In the genomic region with DNA sequence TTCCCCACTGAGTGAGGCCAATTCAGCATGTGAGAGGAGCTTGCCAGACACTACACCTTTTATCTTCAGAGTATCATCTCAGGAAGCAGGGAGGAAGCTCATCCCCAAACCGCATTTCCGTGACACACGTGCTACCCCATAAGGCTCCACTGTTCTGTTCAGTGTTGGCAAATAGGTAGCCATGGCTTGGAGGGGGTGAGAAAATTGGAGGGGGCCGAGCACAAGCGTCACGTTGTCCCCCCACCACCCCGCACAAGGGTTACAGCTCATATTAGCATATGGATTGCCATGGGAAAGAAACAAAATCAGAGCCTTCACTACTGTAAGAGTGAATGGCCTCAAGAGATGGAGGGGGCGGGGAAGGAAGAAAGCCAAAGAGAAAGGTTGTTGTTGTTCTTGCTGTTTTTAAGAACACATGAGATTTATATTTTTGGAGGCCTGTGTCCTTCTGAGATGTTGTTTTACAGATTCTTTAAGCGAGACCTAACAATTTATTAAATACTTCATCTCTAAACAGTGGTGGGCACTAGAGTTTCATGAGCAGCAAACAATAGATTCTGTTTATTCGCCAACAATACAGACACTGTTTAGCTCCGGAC, we compare ENCODE assay signal across 15 cellular contexts. TPM values are rescaled to one million over a fixed set of nuclear protein-coding genes. Genes with fewer than 3 reads are reported as not detected.
DNase-seq lines count a peak whose midpoint lies in the region; ATAC-seq and TF ChIP-seq lines count a peak whose summit lies in the region.
"Had no signal": no experiment of that assay in that cellular context is flagged by ENCODE, and none has a peak within 500 bp of the region (broad histone marks: within the 10 kb centered on the region; RNA-seq: fewer than 3 reads in every experiment).

No MANE protein-coding gene starts in this region.

- intact Hi-C loops in activated naive CD4-positive, alpha-beta T cell treated with anti-CD3 and anti-CD28 coated beads for 36 hours (cut with micrococcal nuclease) = no loop called here
- intact Hi-C loops in sigmoid colon (cut with DNase I) = no loop called here

- H3K36me3 Mint-ChIP-seq in activated naive CD4-positive, alpha-beta T cell treated with anti-CD3 and anti-CD28 coated beads for 36 hours (ENCODE audit: low read depth) = no peaks in the 10 kb centered on the region
- H3K36me3 Mint-ChIP-seq: natural killer cell had no signal

- TF ChIP-seq CTCF in sigmoid colon (IDR thresholded peaks at IDR 0.05) = no peak

- ATAC-seq in HG03521 (IDR thresholded peaks at IDR 0.05; ENCODE audit: unreplicated experiment) = no peak
- ATAC-seq: gastroesophageal sphincter; natural killer cell; psoas muscle; stimulated activated naive CD8-positive, alpha-beta T cell treated with anti-CD3 and anti-CD28 coated beads, Interleukin-15, amount 100 ng/mL, for 72 hours had no signal

- H3K9me3 ChIP-seq in KOPT-K1 (ENCODE audit: insufficient read depth, low read length, poor library complexity, severe bottlenecking) = no peaks in the 10 kb centered on the region
- no peaks in the 10 kb centered on the region for H3K9me3 ChIP-seq in sigmoid colon
- H3K9me3 ChIP-seq: gastroesophageal sphincter, psoas muscle had no signal

- no peak overlapping the region for H3K4me3 Mint-ChIP-seq in activated naive CD4-positive, alpha-beta T cell treated with anti-CD3 and anti-CD28 coated beads for 36 hours
- H3K4me3 Mint-ChIP-seq: natural killer cell; stimulated activated naive CD8-positive, alpha-beta T cell treated with anti-CD3 and anti-CD28 coated beads, Interleukin-15, amount 100 ng/mL, for 72 hours had no signal

- no peak overlapping the region for H3K27ac Mint-ChIP-seq in activated naive CD4-positive, alpha-beta T cell treated with anti-CD3 and anti-CD28 coated beads for 36 hours
- H3K27ac Mint-ChIP-seq: natural killer cell had no signal

- no peak overlapping the region for H3K4me3 ChIP-seq in sigmoid colon
- H3K4me3 ChIP-seq: gastroesophageal sphincter, psoas muscle had no signal

- CTCF ChIA-PET in activated naive CD4-positive, alpha-beta T cell treated with anti-CD3 and anti-CD28 coated beads for 36 hours (lab: Charles Lee) = interaction anchor here (0.5 to 3.1 kb wide), 4 partner anchors 9 to 406 kb away, joined by 3 to 18 read pairs (median 3); no protein-coding TSS in a partner anchor

- peak overlapping the region; percentile 56 for H3K27ac ChIP-seq in KOPT-K1 (ENCODE audit: low read depth, low read length, poor library complexity, severe bottlenecking)
- H3K27ac ChIP-seq in caudate nucleus (ENCODE audit: low read depth, low read length) = peak overlapping the region; percentile 92
- no peak overlapping the region for H3K27ac ChIP-seq in sigmoid colon
- H3K27ac ChIP-seq: gastroesophageal sphincter, psoas muscle had no signal

- DNase-seq in activated naive CD4-positive, alpha-beta T cell treated with anti-CD3 and anti-CD28 coated beads for 36 hours = peak; percentile 27
- no peak for DNase-seq in activated naive CD4-positive, alpha-beta T cell treated with anti-CD3 and anti-CD28 coated beads, Interleukin-2, amount 50 U/mL, for 16 hours
- DNase-seq in caudate nucleus (lab: John Stamatoyannopoulos, UW) = peak in 24 of 61 donors; percentile 12 to 63 (median 42)
- peak; percentile 29 for DNase-seq in sigmoid colon
- no peak for DNase-seq in cerebellar nuclear complex (lab: John Stamatoyannopoulos, UW)
- no peak for DNase-seq in cerebellar cortex (ENCODE audit: low spot score)
- DNase-seq: natural killer cell; NCI-H2107; psoas muscle; stimulated activated naive CD8-positive, alpha-beta T cell treated with anti-CD3 and anti-CD28 coated beads, Interleukin-15, amount 100 ng/mL, for 72 hours; T1000 had no signal

- H3K4me1 Mint-ChIP-seq in activated naive CD4-positive, alpha-beta T cell treated with anti-CD3 and anti-CD28 coated beads for 36 hours (ENCODE audit: low read depth) = peaks cover 20% of the 10 kb centered on the region

- no peaks in the 10 kb centered on the region for H3K27me3 Mint-ChIP-seq in activated naive CD4-positive, alpha-beta T cell treated with anti-CD3 and anti-CD28 coated beads for 36 hours (ENCODE audit: low read depth)

- no peaks in the 10 kb centered on the region for H3K9me3 Mint-ChIP-seq in activated naive CD4-positive, alpha-beta T cell treated with anti-CD3 and anti-CD28 coated beads for 36 hours
- H3K9me3 Mint-ChIP-seq: natural killer cell; stimulated activated naive CD8-positive, alpha-beta T cell treated with anti-CD3 and anti-CD28 coated beads, Interleukin-15, amount 100 ng/mL, for 72 hours had no signal

- WGBS in sigmoid colon, 2 donors = 60 to 69% methylated on average over 11 of the region's 11 CpGs

- no peak for TF ChIP-seq POLR2A in sigmoid colon (IDR thresholded peaks at IDR 0.05)

- TF ChIP-seq EP300 in sigmoid colon (IDR thresholded peaks at IDR 0.05) = no peak

- no peaks in the 10 kb centered on the region for H3K36me3 ChIP-seq in KOPT-K1 (ENCODE audit: insufficient read depth, low read length)
- no peaks in the 10 kb centered on the region for H3K36me3 ChIP-seq in sigmoid colon
- H3K36me3 ChIP-seq: gastroesophageal sphincter had no signal

- H3K4me1 ChIP-seq in sigmoid colon = no peaks in the 10 kb centered on the region
- H3K4me1 ChIP-seq: gastroesophageal sphincter, psoas muscle had no signal

- peaks cover 5 to 68% (median 5%) of the 10 kb centered on the region in 3 donors for H3K27me3 ChIP-seq in sigmoid colon

RNA-seq across cellular contexts. Expression of a gene that starts 46.8 kb away (rescaled TPM):
- not detected for total RNA-seq in activated naive CD4-positive, alpha-beta T cell treated with anti-CD3 and anti-CD28 coated beads for 36 hours
- total RNA-seq in sigmoid colon = not detected
- polyA plus RNA-seq in sigmoid colon = not detected
- total RNA-seq: gastroesophageal sphincter had no signal
- polyA plus RNA-seq: liver had no signal

Comparison
In these comparisons a context has a peak if more than half of its experiments do, and no peak if none do; other contexts are left out.
1. DNase-seq: peak in activated naive CD4-positive, alpha-beta T cell treated with anti-CD3 and anti-CD28 coated beads for 36 hours (single experiment) and sigmoid colon (single experiment); none in activated naive CD4-positive, alpha-beta T cell treated with anti-CD3 and anti-CD28 coated beads, Interleukin-2, amount 50 U/mL, for 16 hours (single experiment), cerebellar nuclear complex (0 of 2) and cerebellar cortex (single experiment).
2. H3K27ac ChIP-seq: peak in KOPT-K1 (single experiment) and caudate nucleus (single experiment); none in sigmoid colon (0 of 4).